1 cellular context compared by ENCODE assay signal in the genomic region with DNA sequence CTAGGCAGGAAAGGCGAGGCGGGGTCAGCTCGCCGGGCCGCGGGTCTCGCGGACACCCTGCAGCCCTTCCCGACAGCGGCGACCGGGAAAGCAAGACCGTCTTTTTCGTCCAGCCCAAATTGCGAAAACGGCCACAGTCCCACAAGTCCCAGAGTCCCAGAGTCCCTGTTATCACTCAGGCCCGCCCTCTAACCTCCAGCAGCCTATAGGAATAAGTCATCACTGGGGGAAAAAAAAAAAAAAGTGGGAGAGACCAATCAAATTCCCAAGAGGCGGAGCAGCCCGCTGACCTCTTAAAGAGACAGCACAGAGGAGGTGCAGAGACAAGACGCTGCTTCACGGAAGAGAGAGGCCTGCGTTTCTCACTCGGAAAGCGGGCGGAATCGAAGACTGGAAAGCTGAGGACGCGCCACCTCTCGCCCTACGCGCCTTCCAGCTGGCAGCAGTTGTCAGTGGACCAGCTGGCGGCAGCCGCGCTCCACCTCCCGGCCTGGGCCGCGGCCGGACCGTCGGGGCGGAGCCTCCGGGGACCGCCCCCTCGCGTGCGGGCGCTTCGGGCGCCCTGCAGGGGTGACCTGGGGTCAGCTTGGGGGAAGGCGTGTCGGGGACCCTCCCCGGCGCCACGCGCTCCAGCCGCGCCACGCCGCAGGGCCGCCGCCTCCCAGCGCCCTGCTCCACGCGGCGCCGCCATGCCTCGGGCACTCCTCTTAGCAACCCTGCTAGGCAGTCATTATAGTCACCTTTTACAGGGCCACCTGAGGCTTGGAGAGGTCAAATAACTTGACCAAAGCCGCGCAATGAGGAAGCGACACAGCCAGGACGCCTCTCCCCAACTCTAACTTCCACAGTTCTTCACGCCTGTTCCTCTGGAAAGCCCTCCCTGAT.
TF ChIP-seq lines count a peak whose summit lies in the region.

A gene (minus strand): TSS at position 141 of the 885 bp plus-strand sequence. CDS start 10,587 bp downstream, outside the sequence.

TF ChIP-seq in HepG2, 621 proteins besides CTCF, POLR2A, EP300 and RAD21 (continued from another document and continues in another):
- TF ChIP-seq, protein P1, sequence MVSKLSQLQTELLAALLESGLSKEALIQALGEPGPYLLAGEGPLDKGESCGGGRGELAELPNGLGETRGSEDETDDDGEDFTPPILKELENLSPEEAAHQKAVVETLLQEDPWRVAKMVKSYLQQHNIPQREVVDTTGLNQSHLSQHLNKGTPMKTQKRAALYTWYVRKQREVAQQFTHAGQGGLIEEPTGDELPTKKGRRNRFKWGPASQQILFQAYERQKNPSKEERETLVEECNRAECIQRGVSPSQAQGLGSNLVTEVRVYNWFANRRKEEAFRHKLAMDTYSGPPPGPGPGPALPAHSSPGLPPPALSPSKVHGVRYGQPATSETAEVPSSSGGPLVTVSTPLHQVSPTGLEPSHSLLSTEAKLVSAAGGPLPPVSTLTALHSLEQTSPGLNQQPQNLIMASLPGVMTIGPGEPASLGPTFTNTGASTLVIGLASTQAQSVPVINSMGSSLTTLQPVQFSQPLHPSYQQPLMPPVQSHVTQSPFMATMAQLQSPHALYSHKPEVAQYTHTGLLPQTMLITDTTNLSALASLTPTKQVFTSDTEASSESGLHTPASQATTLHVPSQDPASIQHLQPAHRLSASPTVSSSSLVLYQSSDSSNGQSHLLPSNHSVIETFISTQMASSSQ (IDR thresholded peaks at IDR 0.05; ENCODE audit: low read depth): no peak
- TF ChIP-seq, protein P1 (CRISPR knock-in tag; IDR thresholded peaks at IDR 0.05; ENCODE audit: borderline replicate concordance): 0 out of 2 replicates have a peak, but pooled peaks have one; percentile 47
- no peak for TF ChIP-seq FOXA1 (IDR thresholded peaks at IDR 0.05)
- no peak for TF ChIP-seq FOXA1 (CRISPR knock-in tag; IDR thresholded peaks at IDR 0.05)
- TF ChIP-seq PPARG (CRISPR knock-in tag; conservative IDR thresholded peaks at IDR 0.05): no peak
- TF ChIP-seq ZMYM2 (CRISPR knock-in tag; IDR thresholded peaks at IDR 0.05): no peak
- TF ChIP-seq GATAD1 (CRISPR knock-in tag; IDR thresholded peaks at IDR 0.05): peak; percentile 60
- no peak for TF ChIP-seq DNMT1 (CRISPR knock-in tag; IDR thresholded peaks at IDR 0.05)
- TF ChIP-seq KDM3A (CRISPR knock-in tag; IDR thresholded peaks at IDR 0.05; ENCODE audit: low read depth): no peak
- TF ChIP-seq, protein P2, sequence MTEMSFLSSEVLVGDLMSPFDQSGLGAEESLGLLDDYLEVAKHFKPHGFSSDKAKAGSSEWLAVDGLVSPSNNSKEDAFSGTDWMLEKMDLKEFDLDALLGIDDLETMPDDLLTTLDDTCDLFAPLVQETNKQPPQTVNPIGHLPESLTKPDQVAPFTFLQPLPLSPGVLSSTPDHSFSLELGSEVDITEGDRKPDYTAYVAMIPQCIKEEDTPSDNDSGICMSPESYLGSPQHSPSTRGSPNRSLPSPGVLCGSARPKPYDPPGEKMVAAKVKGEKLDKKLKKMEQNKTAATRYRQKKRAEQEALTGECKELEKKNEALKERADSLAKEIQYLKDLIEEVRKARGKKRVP (CRISPR knock-in tag; IDR thresholded peaks at IDR 0.05): 0 out of 4 replicates have a peak, but pooled peaks of 1 of the 2 experiments have one; percentile 2
- TF ChIP-seq REL (CRISPR knock-in tag; conservative IDR thresholded peaks at IDR 0.05): 0 out of 2 replicates have a peak, but pooled peaks have one; percentile 48
- peak; percentile 55 for TF ChIP-seq PHF20 (CRISPR knock-in tag; IDR thresholded peaks at IDR 0.05)
- TF ChIP-seq SP5 (CRISPR knock-in tag; IDR thresholded peaks at IDR 0.05; ENCODE audit: borderline replicate concordance, low read depth): peak; percentile 74
- TF ChIP-seq, protein P3, sequence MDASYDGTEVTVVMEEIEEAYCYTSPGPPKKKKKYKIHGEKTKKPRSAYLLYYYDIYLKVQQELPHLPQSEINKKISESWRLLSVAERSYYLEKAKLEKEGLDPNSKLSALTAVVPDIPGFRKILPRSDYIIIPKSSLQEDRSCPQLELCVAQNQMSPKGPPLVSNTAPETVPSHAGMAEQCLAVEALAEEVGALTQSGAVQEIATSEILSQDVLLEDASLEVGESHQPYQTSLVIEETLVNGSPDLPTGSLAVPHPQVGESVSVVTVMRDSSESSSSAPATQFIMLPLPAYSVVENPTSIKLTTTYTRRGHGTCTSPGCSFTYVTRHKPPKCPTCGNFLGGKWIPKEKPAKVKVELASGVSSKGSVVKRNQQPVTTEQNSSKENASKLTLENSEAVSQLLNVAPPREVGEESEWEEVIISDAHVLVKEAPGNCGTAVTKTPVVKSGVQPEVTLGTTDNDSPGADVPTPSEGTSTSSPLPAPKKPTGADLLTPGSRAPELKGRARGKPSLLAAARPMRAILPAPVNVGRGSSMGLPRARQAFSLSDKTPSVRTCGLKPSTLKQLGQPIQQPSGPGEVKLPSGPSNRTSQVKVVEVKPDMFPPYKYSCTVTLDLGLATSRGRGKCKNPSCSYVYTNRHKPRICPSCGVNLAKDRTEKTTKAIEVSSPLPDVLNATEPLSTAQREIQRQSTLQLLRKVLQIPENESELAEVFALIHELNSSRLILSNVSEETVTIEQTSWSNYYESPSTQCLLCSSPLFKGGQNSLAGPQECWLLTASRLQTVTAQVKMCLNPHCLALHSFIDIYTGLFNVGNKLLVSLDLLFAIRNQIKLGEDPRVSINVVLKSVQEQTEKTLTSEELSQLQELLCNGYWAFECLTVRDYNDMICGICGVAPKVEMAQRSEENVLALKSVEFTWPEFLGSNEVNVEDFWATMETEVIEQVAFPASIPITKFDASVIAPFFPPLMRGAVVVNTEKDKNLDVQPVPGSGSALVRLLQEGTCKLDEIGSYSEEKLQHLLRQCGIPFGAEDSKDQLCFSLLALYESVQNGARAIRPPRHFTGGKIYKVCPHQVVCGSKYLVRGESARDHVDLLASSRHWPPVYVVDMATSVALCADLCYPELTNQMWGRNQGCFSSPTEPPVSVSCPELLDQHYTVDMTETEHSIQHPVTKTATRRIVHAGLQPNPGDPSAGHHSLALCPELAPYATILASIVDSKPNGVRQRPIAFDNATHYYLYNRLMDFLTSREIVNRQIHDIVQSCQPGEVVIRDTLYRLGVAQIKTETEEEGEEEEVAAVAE (CRISPR knock-in tag; IDR thresholded peaks at IDR 0.05; ENCODE audit: borderline replicate concordance): peak; percentile 26; the same call in 1 of the 2 replicates
- peak; percentile 71 for TF ChIP-seq ERF (CRISPR knock-in tag; IDR thresholded peaks at IDR 0.05)
- no peak for TF ChIP-seq NFE2 (CRISPR knock-in tag; IDR thresholded peaks at IDR 0.05)
- no peak for TF ChIP-seq ZNF30 (CRISPR knock-in tag; IDR thresholded peaks at IDR 0.05)
- TF ChIP-seq ZNF7 (CRISPR knock-in tag; IDR thresholded peaks at IDR 0.05): no peak
- peak; percentile 72; the same call in 1 of the 2 replicates for TF ChIP-seq NR2F2 (IDR thresholded peaks at IDR 0.05; ENCODE audit: borderline replicate concordance, low read depth)
- peak; percentile 56; the same call in 1 of the 2 replicates for TF ChIP-seq ZNF790 (CRISPR knock-in tag; IDR thresholded peaks at IDR 0.05; ENCODE audit: borderline replicate concordance)
- no peak for TF ChIP-seq CCAR2 (optimal IDR thresholded peaks at IDR 0.05; ENCODE audit: low read depth, low read length)
- TF ChIP-seq, protein P4, sequence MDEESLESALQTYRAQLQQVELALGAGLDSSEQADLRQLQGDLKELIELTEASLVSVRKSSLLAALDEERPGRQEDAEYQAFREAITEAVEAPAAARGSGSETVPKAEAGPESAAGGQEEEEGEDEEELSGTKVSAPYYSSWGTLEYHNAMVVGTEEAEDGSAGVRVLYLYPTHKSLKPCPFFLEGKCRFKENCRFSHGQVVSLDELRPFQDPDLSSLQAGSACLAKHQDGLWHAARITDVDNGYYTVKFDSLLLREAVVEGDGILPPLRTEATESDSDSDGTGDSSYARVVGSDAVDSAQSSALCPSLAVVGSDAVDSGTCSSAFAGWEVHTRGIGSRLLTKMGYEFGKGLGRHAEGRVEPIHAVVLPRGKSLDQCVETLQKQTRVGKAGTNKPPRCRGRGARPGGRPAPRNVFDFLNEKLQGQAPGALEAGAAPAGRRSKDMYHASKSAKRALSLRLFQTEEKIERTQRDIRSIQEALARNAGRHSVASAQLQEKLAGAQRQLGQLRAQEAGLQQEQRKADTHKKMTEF (CRISPR knock-in tag; IDR thresholded peaks at IDR 0.05): peak; percentile 26; the same call in 1 of the 2 replicates
- TF ChIP-seq HCFC1 (IDR thresholded peaks at IDR 0.05; ENCODE audit: low read depth, low read length): peak; percentile 24; the same call in 1 of the 2 replicates
- no peak for TF ChIP-seq SMARCE1 (IDR thresholded peaks at IDR 0.05; ENCODE audit: borderline replicate concordance)
- 0 out of 2 replicates have a peak, but pooled peaks have one; percentile 27 for TF ChIP-seq GTF3A (CRISPR knock-in tag; conservative IDR thresholded peaks at IDR 0.05)
- no peak; the same call in 1 of the 2 replicates for TF ChIP-seq CHCHD3 (CRISPR knock-in tag; IDR thresholded peaks at IDR 0.05)
- TF ChIP-seq, protein P5, sequence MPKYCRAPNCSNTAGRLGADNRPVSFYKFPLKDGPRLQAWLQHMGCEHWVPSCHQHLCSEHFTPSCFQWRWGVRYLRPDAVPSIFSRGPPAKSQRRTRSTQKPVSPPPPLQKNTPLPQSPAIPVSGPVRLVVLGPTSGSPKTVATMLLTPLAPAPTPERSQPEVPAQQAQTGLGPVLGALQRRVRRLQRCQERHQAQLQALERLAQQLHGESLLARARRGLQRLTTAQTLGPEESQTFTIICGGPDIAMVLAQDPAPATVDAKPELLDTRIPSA (CRISPR knock-in tag; IDR thresholded peaks at IDR 0.05; ENCODE audit: borderline replicate concordance): no peak
- no peak; the same call in 1 of the 2 replicates for TF ChIP-seq ZSCAN9 (CRISPR knock-in tag; IDR thresholded peaks at IDR 0.05; ENCODE audit: borderline replicate concordance)
- TF ChIP-seq ZNF766 (CRISPR knock-in tag; IDR thresholded peaks at IDR 0.05; ENCODE audit: borderline replicate concordance): no peak
- peak; percentile 61 for TF ChIP-seq GABPB1 (CRISPR knock-in tag; IDR thresholded peaks at IDR 0.05)
- no peak for TF ChIP-seq SRF (IDR thresholded peaks at IDR 0.05; ENCODE audit: low read depth, low read length)
- no peak for TF ChIP-seq ZNF746 (CRISPR knock-in tag; IDR thresholded peaks at IDR 0.05)
- 0 out of 2 replicates have a peak, but pooled peaks have one; percentile 24 for TF ChIP-seq ZSCAN29 (CRISPR knock-in tag; conservative IDR thresholded peaks at IDR 0.05)
- TF ChIP-seq ATF1 (CRISPR knock-in tag; IDR thresholded peaks at IDR 0.05): no peak
- TF ChIP-seq, protein P6, sequence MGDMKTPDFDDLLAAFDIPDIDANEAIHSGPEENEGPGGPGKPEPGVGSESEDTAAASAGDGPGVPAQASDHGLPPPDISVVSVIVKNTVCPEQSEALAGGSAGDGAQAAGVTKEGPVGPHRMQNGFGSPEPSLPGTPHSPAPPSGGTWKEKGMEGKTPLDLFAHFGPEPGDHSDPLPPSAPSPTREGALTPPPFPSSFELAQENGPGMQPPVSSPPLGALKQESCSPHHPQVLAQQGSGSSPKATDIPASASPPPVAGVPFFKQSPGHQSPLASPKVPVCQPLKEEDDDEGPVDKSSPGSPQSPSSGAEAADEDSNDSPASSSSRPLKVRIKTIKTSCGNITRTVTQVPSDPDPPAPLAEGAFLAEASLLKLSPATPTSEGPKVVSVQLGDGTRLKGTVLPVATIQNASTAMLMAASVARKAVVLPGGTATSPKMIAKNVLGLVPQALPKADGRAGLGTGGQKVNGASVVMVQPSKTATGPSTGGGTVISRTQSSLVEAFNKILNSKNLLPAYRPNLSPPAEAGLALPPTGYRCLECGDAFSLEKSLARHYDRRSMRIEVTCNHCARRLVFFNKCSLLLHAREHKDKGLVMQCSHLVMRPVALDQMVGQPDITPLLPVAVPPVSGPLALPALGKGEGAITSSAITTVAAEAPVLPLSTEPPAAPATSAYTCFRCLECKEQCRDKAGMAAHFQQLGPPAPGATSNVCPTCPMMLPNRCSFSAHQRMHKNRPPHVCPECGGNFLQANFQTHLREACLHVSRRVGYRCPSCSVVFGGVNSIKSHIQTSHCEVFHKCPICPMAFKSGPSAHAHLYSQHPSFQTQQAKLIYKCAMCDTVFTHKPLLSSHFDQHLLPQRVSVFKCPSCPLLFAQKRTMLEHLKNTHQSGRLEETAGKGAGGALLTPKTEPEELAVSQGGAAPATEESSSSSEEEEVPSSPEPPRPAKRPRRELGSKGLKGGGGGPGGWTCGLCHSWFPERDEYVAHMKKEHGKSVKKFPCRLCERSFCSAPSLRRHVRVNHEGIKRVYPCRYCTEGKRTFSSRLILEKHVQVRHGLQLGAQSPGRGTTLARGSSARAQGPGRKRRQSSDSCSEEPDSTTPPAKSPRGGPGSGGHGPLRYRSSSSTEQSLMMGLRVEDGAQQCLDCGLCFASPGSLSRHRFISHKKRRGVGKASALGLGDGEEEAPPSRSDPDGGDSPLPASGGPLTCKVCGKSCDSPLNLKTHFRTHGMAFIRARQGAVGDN (CRISPR knock-in tag; IDR thresholded peaks at IDR 0.05): peak; percentile 83
- TF ChIP-seq, protein P7, sequence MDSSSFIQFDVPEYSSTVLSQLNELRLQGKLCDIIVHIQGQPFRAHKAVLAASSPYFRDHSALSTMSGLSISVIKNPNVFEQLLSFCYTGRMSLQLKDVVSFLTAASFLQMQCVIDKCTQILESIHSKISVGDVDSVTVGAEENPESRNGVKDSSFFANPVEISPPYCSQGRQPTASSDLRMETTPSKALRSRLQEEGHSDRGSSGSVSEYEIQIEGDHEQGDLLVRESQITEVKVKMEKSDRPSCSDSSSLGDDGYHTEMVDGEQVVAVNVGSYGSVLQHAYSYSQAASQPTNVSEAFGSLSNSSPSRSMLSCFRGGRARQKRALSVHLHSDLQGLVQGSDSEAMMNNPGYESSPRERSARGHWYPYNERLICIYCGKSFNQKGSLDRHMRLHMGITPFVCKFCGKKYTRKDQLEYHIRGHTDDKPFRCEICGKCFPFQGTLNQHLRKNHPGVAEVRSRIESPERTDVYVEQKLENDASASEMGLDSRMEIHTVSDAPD (CRISPR knock-in tag; IDR thresholded peaks at IDR 0.05): no peak
- no peak for TF ChIP-seq ZNF672 (CRISPR knock-in tag; IDR thresholded peaks at IDR 0.05)
- peak; percentile 48 for TF ChIP-seq CREB1 (IDR thresholded peaks at IDR 0.05)
- TF ChIP-seq CREB1 (CRISPR knock-in tag; IDR thresholded peaks at IDR 0.05): peak; percentile 56; the same call in 1 of the 2 replicates
- TF ChIP-seq, protein P8, sequence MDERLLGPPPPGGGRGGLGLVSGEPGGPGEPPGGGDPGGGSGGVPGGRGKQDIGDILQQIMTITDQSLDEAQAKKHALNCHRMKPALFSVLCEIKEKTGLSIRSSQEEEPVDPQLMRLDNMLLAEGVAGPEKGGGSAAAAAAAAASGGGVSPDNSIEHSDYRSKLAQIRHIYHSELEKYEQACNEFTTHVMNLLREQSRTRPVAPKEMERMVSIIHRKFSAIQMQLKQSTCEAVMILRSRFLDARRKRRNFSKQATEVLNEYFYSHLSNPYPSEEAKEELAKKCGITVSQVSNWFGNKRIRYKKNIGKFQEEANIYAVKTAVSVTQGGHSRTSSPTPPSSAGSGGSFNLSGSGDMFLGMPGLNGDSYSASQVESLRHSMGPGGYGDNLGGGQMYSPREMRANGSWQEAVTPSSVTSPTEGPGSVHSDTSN (CRISPR knock-in tag; IDR thresholded peaks at IDR 0.05): no peak
